In the genomic region with DNA sequence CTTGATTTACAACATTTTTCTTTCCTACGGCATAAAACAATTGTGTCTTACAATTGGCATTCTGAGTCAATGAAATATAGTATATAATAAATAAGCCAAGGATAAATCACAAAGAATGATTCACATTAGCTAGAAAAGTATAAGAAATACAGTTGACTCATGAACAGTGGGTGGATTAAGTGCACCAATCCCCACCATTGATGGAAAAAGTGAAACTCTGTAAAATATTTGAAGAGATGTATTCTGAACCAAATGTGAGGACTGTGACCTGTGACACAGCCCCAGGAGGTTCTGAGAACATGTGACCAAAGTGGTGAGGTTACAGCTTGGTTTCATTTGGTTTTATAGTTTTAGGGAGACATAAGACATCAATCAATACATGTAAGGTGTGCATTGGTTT, we compare ENCODE assay signal across 17 cellular contexts.
DNase-seq lines count a peak whose midpoint lies in the region; ATAC-seq and TF ChIP-seq lines count a peak whose summit lies in the region.
"Had no signal": no experiment of that assay in that cellular context is flagged by ENCODE, and none has a peak within 500 bp of the region (broad histone marks: within the 10 kb centered on the region; RNA-seq: fewer than 3 reads in every experiment).

No MANE protein-coding gene starts in this region.

- intact Hi-C loops in activated naive CD4-positive, alpha-beta T cell treated with anti-CD3 and anti-CD28 coated beads for 36 hours (cut with micrococcal nuclease), result no loop called here
- intact Hi-C loops in PC-9 (cut with micrococcal nuclease; ENCODE audit: unreplicated experiment), result no loop called here

- peaks cover 16% of the 10 kb centered on the region for H3K4me1 ChIP-seq in PC-9 (replicated peaks; ENCODE audit: insufficient read depth)
- no peaks in the 10 kb centered on the region for H3K4me1 ChIP-seq in Peyer's patch
- H3K4me1 ChIP-seq: gastroesophageal sphincter had no signal

- TF ChIP-seq CTCF in brain microvascular endothelial cell (IDR thresholded peaks at IDR 0.05; ENCODE audit: low read depth, low read length, missing control alignments) (no peak), PC-9 (conservative IDR thresholded peaks at IDR 0.05) (no peak), Peyer's patch (IDR thresholded peaks at IDR 0.05) (no peak)

- CTCF ChIA-PET in activated naive CD4-positive, alpha-beta T cell treated with anti-CD3 and anti-CD28 coated beads for 36 hours (lab: Charles Lee), result no interaction called here
- CTCF ChIA-PET in PC-9 (lab: Charles Lee), result no interaction called here

- H3K79me2 ChIP-seq in PC-9 (ENCODE audit: low read depth), result no peaks in the 10 kb centered on the region

- H3K36me3 ChIP-seq in brain microvascular endothelial cell (replicated peaks) (no peaks in the 10 kb centered on the region), PC-9 (ENCODE audit: low read depth) (no peaks in the 10 kb centered on the region), Peyer's patch (no peaks in the 10 kb centered on the region)
- H3K36me3 ChIP-seq: gastroesophageal sphincter had no signal

- H4K20me1 ChIP-seq in PC-9 (ENCODE audit: insufficient read depth), result no peaks in the 10 kb centered on the region

- no peak overlapping the region for H2AFZ ChIP-seq in PC-9

- DNase-seq in activated naive CD4-positive, alpha-beta T cell treated with anti-CD3 and anti-CD28 coated beads, Interleukin-2, amount 50 U/mL, for 72 hours (ENCODE audit: low spot score in 2 of 2), result no peak
- DNase-seq in activated naive CD4-positive, alpha-beta T cell treated with anti-CD3 and anti-CD28 coated beads for 36 hours, result no peak
- DNase-seq in HCEC 1CT (peak; percentile 82), brain microvascular endothelial cell (peak; percentile 21), PC-9 (no peak), Peyer's patch (no peak), CD1c-positive myeloid dendritic cell (ENCODE audit: extremely low spot score) (no peak)
- DNase-seq in stimulated activated effector memory CD8-positive, alpha-beta T cell treated with anti-CD3 and anti-CD28 coated beads, Interleukin-12 subunit alpha, Interleukin-12 subunit beta, amount 100 ng/mL, for 72 hours (ENCODE audit: low spot score in 2 of 2), result no peak
- DNase-seq: cerebellar nuclear complex; MM.1S; NCI-H2227 treated with DMSO at 0.1 percent for 48 hours; occipital lobe; right cardiac atrium; stimulated activated CD4-positive, alpha-beta T cell treated with anti-CD3 and anti-CD28 coated beads, Interleukin-4, amount 100 ng/mL, for 24 hours; T-helper 1 cell had no signal

- ATAC-seq in activated naive CD4-positive, alpha-beta T cell treated with anti-CD3 and anti-CD28 coated beads, Interleukin-2, amount 50 U/mL, for 72 hours, result peak; percentile 78 to 92
- peak; percentile 91 for ATAC-seq in stimulated activated effector memory CD8-positive, alpha-beta T cell treated with anti-CD3 and anti-CD28 coated beads, Interleukin-12 subunit alpha, Interleukin-12 subunit beta, amount 100 ng/mL, for 72 hours
- ATAC-seq: gastroesophageal sphincter, right cardiac atrium had no signal

- no peak overlapping the region for H3K4me3 Mint-ChIP-seq in activated naive CD4-positive, alpha-beta T cell treated with anti-CD3 and anti-CD28 coated beads for 36 hours
- H3K4me3 Mint-ChIP-seq in stimulated activated effector memory CD8-positive, alpha-beta T cell treated with anti-CD3 and anti-CD28 coated beads, Interleukin-12 subunit alpha, Interleukin-12 subunit beta, amount 100 ng/mL, for 72 hours, result no peak overlapping the region
- H3K4me3 Mint-ChIP-seq: B cell had no signal

- H3K27ac ChIP-seq in brain microvascular endothelial cell (no peak overlapping the region), PC-9 (no peak overlapping the region), Peyer's patch (no peak overlapping the region)
- H3K27ac ChIP-seq: gastroesophageal sphincter had no signal

- no peak overlapping the region for H3K27ac Mint-ChIP-seq in activated naive CD4-positive, alpha-beta T cell treated with anti-CD3 and anti-CD28 coated beads, Interleukin-2, amount 50 U/mL, for 72 hours
- no peak overlapping the region for H3K27ac Mint-ChIP-seq in activated naive CD4-positive, alpha-beta T cell treated with anti-CD3 and anti-CD28 coated beads for 36 hours
- peak overlapping the region; percentile 3 for H3K27ac Mint-ChIP-seq in stimulated activated effector memory CD8-positive, alpha-beta T cell treated with anti-CD3 and anti-CD28 coated beads, Interleukin-12 subunit alpha, Interleukin-12 subunit beta, amount 100 ng/mL, for 72 hours
- H3K27ac Mint-ChIP-seq: B cell had no signal

- H3K27me3 Mint-ChIP-seq in activated naive CD4-positive, alpha-beta T cell treated with anti-CD3 and anti-CD28 coated beads for 36 hours (ENCODE audit: low read depth), result no peaks in the 10 kb centered on the region

- BruUV-seq in PC-9 (replicated peaks; lab: Mats Ljungman, UMichigan), result no TSS peak

- in situ Hi-C loops in brain microvascular endothelial cell (cut with HindIII; ENCODE audit: low pct_ligation_motif_present, low sequenced_read_pairs), result no loop called here

- no peak overlapping the region for H3K4me2 ChIP-seq in PC-9

- H3K27me3 ChIP-seq in brain microvascular endothelial cell (replicated peaks) (no peaks in the 10 kb centered on the region), PC-9 (ENCODE audit: insufficient read depth, low read depth) (no peaks in the 10 kb centered on the region), Peyer's patch (no peaks in the 10 kb centered on the region)
- H3K27me3 ChIP-seq: gastroesophageal sphincter had no signal

- no peaks in the 10 kb centered on the region for H3K9me2 ChIP-seq in PC-9 (ENCODE audit: insufficient read depth)

- peaks cover 12% of the 10 kb centered on the region for H3F3A ChIP-seq in PC-9 (ENCODE audit: insufficient read depth, low read depth)

- peaks cover 0 to 4% of the 10 kb centered on the region in 2 donors for H3K9me3 Mint-ChIP-seq in activated naive CD4-positive, alpha-beta T cell treated with anti-CD3 and anti-CD28 coated beads, Interleukin-2, amount 50 U/mL, for 72 hours
- H3K9me3 Mint-ChIP-seq in activated naive CD4-positive, alpha-beta T cell treated with anti-CD3 and anti-CD28 coated beads for 36 hours, result no peaks in the 10 kb centered on the region
- no peaks in the 10 kb centered on the region for H3K9me3 Mint-ChIP-seq in stimulated activated effector memory CD8-positive, alpha-beta T cell treated with anti-CD3 and anti-CD28 coated beads, Interleukin-12 subunit alpha, Interleukin-12 subunit beta, amount 100 ng/mL, for 72 hours

- peaks cover 8% of the 10 kb centered on the region for H3K9me3 ChIP-seq in PC-9 (ENCODE audit: insufficient read depth, low read depth)
- no peaks in the 10 kb centered on the region for H3K9me3 ChIP-seq in Peyer's patch
- H3K9me3 ChIP-seq: gastroesophageal sphincter had no signal

- H3K36me3 Mint-ChIP-seq in activated naive CD4-positive, alpha-beta T cell treated with anti-CD3 and anti-CD28 coated beads, Interleukin-2, amount 50 U/mL, for 72 hours, result no peaks in the 10 kb centered on the region
- H3K36me3 Mint-ChIP-seq in activated naive CD4-positive, alpha-beta T cell treated with anti-CD3 and anti-CD28 coated beads for 36 hours (ENCODE audit: low read depth), result no peaks in the 10 kb centered on the region
- H3K36me3 Mint-ChIP-seq in stimulated activated effector memory CD8-positive, alpha-beta T cell treated with anti-CD3 and anti-CD28 coated beads, Interleukin-12 subunit alpha, Interleukin-12 subunit beta, amount 100 ng/mL, for 72 hours, result no peaks in the 10 kb centered on the region

- peaks cover 11% of the 10 kb centered on the region for H3K4me1 Mint-ChIP-seq in activated naive CD4-positive, alpha-beta T cell treated with anti-CD3 and anti-CD28 coated beads for 36 hours (ENCODE audit: low read depth)
- peaks cover 5% of the 10 kb centered on the region for H3K4me1 Mint-ChIP-seq in stimulated activated effector memory CD8-positive, alpha-beta T cell treated with anti-CD3 and anti-CD28 coated beads, Interleukin-12 subunit alpha, Interleukin-12 subunit beta, amount 100 ng/mL, for 72 hours
- H3K4me1 Mint-ChIP-seq: B cell had no signal

- POLR2A ChIA-PET in PC-9 (lab: Charles Lee; ENCODE audit: unreplicated experiment), result interaction anchor here (0.7 kb wide), 1 partner anchor 1798 kb away, joined by 3 read pairs; no protein-coding TSS in a partner anchor

- H3K4me3 ChIP-seq in brain microvascular endothelial cell (ENCODE audit: low read depth, low read length), result no peak overlapping the region
- H3K4me3 ChIP-seq in PC-9, result no peak overlapping the region
- no peak overlapping the region for H3K4me3 ChIP-seq in Peyer's patch
- H3K4me3 ChIP-seq: gastroesophageal sphincter had no signal

- TF ChIP-seq POLR2A in Peyer's patch (IDR thresholded peaks at IDR 0.05), result no peak

Comparison
In these comparisons a context has a peak if more than half of its experiments do, and no peak if none do; other contexts are left out.
1. DNase-seq: peak in HCEC 1CT (single experiment) and brain microvascular endothelial cell (single experiment); none in activated naive CD4-positive, alpha-beta T cell treated with anti-CD3 and anti-CD28 coated beads, Interleukin-2, amount 50 U/mL, for 72 hours (0 of 2), activated naive CD4-positive, alpha-beta T cell treated with anti-CD3 and anti-CD28 coated beads for 36 hours (single experiment), stimulated activated effector memory CD8-positive, alpha-beta T cell treated with anti-CD3 and anti-CD28 coated beads, Interleukin-12 subunit alpha, Interleukin-12 subunit beta, amount 100 ng/mL, for 72 hours (0 of 2), PC-9 (0 of 2), Peyer's patch (0 of 3) and CD1c-positive myeloid dendritic cell (single experiment).